ENCODE assay signal across 28 cellular contexts in genomic region chrX:95716841-95717240, GRCh38.
"Had no signal": no experiment of that assay in that cellular context is flagged by ENCODE, and none has a peak within 500 bp of the region (broad histone marks: within the 10 kb centered on the region; RNA-seq: fewer than 3 reads in every experiment).

No MANE protein-coding gene starts in this region.

- H3K36me3 ChIP-seq: colonic mucosa, esophagus muscularis mucosa, esophagus squamous epithelium, gastrocnemius medialis, gastroesophageal sphincter, heart left ventricle, heart right ventricle had no signal

- FAIRE-seq: colon, endometrium, endothelial cell of umbilical vein, frontal cortex had no signal

- H3K9me3 Mint-ChIP-seq: endodermal cell had no signal

- H3K9me3 ChIP-seq: colonic mucosa, esophagus muscularis mucosa, esophagus squamous epithelium, gastrocnemius medialis, gastroesophageal sphincter, heart right ventricle had no signal

- H3K27me3 ChIP-seq: colonic mucosa, esophagus muscularis mucosa, esophagus squamous epithelium, foreskin keratinocyte, gastrocnemius medialis, gastroesophageal sphincter, heart left ventricle had no signal

- H3K4me1 ChIP-seq: colonic mucosa, esophagus muscularis mucosa, esophagus squamous epithelium, foreskin keratinocyte, gastrocnemius medialis, gastroesophageal sphincter, heart left ventricle, heart right ventricle had no signal

- H3K4me3 Mint-ChIP-seq: dendritic cell treated with granulocyte-macrophage colony-stimulating factor and Interleukin-4, amounts not matched to agents 40 ng/mL and 50 ng/mL, for 4 days; effector memory CD8-positive, alpha-beta T cell; endodermal cell had no signal

- H3K27me3 Mint-ChIP-seq: dendritic cell treated with granulocyte-macrophage colony-stimulating factor and Interleukin-4, amounts not matched to agents 40 ng/mL and 50 ng/mL, for 4 days; effector memory CD8-positive, alpha-beta T cell had no signal

- H3K27ac Mint-ChIP-seq: dendritic cell treated with granulocyte-macrophage colony-stimulating factor and Interleukin-4, amounts not matched to agents 40 ng/mL and 50 ng/mL, for 4 days; effector memory CD8-positive, alpha-beta T cell; endodermal cell had no signal

- H3K4me3 ChIP-seq: colonic mucosa, coronary artery, dorsolateral prefrontal cortex, esophagus muscularis mucosa, esophagus squamous epithelium, gastrocnemius medialis, gastroesophageal sphincter, heart left ventricle, heart right ventricle had no signal

- H3K27ac ChIP-seq: colonic mucosa, coronary artery, dorsolateral prefrontal cortex, epithelial cell of prostate, esophagus muscularis mucosa, esophagus squamous epithelium, foreskin keratinocyte, gastrocnemius medialis, gastroesophageal sphincter, heart left ventricle, heart right ventricle had no signal

- DNase-seq: colonic mucosa; cortex of kidney; dermis blood vessel endothelial cell; dorsolateral prefrontal cortex; effector CD4-positive, alpha-beta T cell; effector CD8-positive, alpha-beta T cell; effector memory CD4-positive, alpha-beta T cell; effector memory CD8-positive, alpha-beta T cell; endodermal cell; erythroblast; esophagus squamous epithelium; foreskin fibroblast; foreskin keratinocyte; foreskin melanocyte; gastrocnemius medialis; glutamatergic neuron; head of caudate nucleus; heart left ventricle; heart right ventricle had no signal
